ENCODE assay signal across 8 cellular contexts in genomic region chr1:150515328-150516049, GRCh38. TPM values are rescaled to one million over a fixed set of nuclear protein-coding genes. Genes with fewer than 3 reads are reported as not detected.
DNase-seq lines count a peak whose midpoint lies in the region; ATAC-seq, FAIRE-seq and TF ChIP-seq lines count a peak whose summit lies in the region.

TSS of gene FALEC (plus strand) at chr1:150515752.

- H2AFZ ChIP-seq in DND-41 (ENCODE audit: low read depth, low read length) (peak within 1 kb of the TSS; percentile 99), Karpas-422 (ENCODE audit: low read length) (peak within 1 kb of the TSS; percentile 82), fibroblast of lung (ENCODE audit: low read length) (peak within 1 kb of the TSS; percentile 84)

- intact Hi-C loops in activated T-helper 1 cell treated with anti-CD3 and anti-CD28 coated beads, Interleukin-12 subunit alpha, Interleukin-12 subunit beta, Interleukin-2, Interleukin-4 antibody, amounts not matched to agents 30 ng/mL and 10 ng/mL and 1 ng/mL, durations not matched to agents 14 hours and 24 hours and 36 hours (cut with micrococcal nuclease): loop anchor here (1.0 to 2.0 kb wide), 5 partner anchors 28 to 260 kb away; partner anchors contain the start of genes ADAMTSL4, RPRD2 and TARS2

- TF ChIP-seq CTCF in DND-41 (IDR thresholded peaks at IDR 0.05; ENCODE audit: borderline replicate concordance, extremely low read depth, low read length, poor library complexity, severe bottlenecking): no peak
- TF ChIP-seq CTCF in fibroblast of lung (conservative IDR thresholded peaks at IDR 0.05 in 1 of 2, IDR thresholded peaks at IDR 0.05 in 1 of 2; ENCODE audit: low read depth in 1 of 2, low read length in 2 of 2): no peak

- H3K4me1 Mint-ChIP-seq in activated T-helper 1 cell treated with anti-CD3 and anti-CD28 coated beads, Interleukin-12 subunit alpha, Interleukin-12 subunit beta, Interleukin-2, Interleukin-4 antibody, amounts not matched to agents 30 ng/mL and 10 ng/mL and 1 ng/mL, durations not matched to agents 14 hours and 24 hours and 36 hours (ENCODE audit: low read depth): peaks cover 16% of the 10 kb centered on the region
- peaks cover 12 to 22% (median 19%) of the 10 kb centered on the region in 4 donors for H3K4me1 Mint-ChIP-seq in naive thymus-derived CD8-positive, alpha-beta T cell
- H3K4me1 Mint-ChIP-seq in stimulated activated naive B cell treated with anti-CD40 and anti-IgM and Interleukin-4, amounts not matched to agents 10 μg/mL and 1 μg/mL and 100 μg/mL, for 72 hours: peaks cover 29 to 47% of the 10 kb centered on the region in 2 donors

- H3K4me1 ChIP-seq in DND-41 (ENCODE audit: insufficient read depth, low read length) (peaks cover 16% of the 10 kb centered on the region), Karpas-422 (ENCODE audit: low read length) (peaks cover 29% of the 10 kb centered on the region), fibroblast of lung (ENCODE audit: control insufficient read depth, extremely low read depth, insufficient read depth, low read length) (peaks cover 17% of the 10 kb centered on the region)

- H3K27me3 ChIP-seq in DND-41 (ENCODE audit: insufficient read depth, low read length, poor library complexity): no peaks in the 10 kb centered on the region
- no peaks in the 10 kb centered on the region for H3K27me3 ChIP-seq in Karpas-422 (ENCODE audit: low read length)
- no peaks in the 10 kb centered on the region for H3K27me3 ChIP-seq in fibroblast of lung (ENCODE audit: control insufficient read depth, insufficient read depth, low read length)

- H3K9me2 ChIP-seq in Karpas-422 (replicated peaks; ENCODE audit: insufficient read depth, low read length): no peaks in the 10 kb centered on the region

- peak; percentile 99 for ATAC-seq in DND-41 (ENCODE audit: insufficient read depth, low read depth)
- ATAC-seq in GM21825 (IDR thresholded peaks at IDR 0.05; ENCODE audit: unreplicated experiment): peak; percentile 93
- ATAC-seq in naive thymus-derived CD8-positive, alpha-beta T cell: peak; percentile 98
- peak; percentile 95 to 97 for ATAC-seq in stimulated activated naive B cell treated with anti-CD40 and anti-IgM and Interleukin-4, amounts not matched to agents 10 μg/mL and 1 μg/mL and 100 μg/mL, for 72 hours (replicated peaks)

- H3K4me2 ChIP-seq in DND-41 (ENCODE audit: insufficient read depth, low read length): peak within 1 kb of the TSS; percentile 94
- H3K4me2 ChIP-seq in Karpas-422 (ENCODE audit: low read depth, low read length, poor library complexity, severe bottlenecking): peak within 1 kb of the TSS; percentile 76
- peak within 1 kb of the TSS; percentile 98 for H3K4me2 ChIP-seq in fibroblast of lung (ENCODE audit: extremely low read depth, insufficient read depth, low read length)

- FAIRE-seq in RCC 7860 (lab: Jason Lieb, UNC): peak; percentile 26

- no peaks in the 10 kb centered on the region for H3K9me3 ChIP-seq in DND-41 (ENCODE audit: insufficient read depth, low read length, severe bottlenecking)
- H3K9me3 ChIP-seq in Karpas-422 (ENCODE audit: low read length): no peaks in the 10 kb centered on the region
- H3K9me3 ChIP-seq in fibroblast of lung (ENCODE audit: control insufficient read depth, insufficient read depth, low read depth, low read length): no peaks in the 10 kb centered on the region

- H3K9me3 Mint-ChIP-seq in activated T-helper 1 cell treated with anti-CD3 and anti-CD28 coated beads, Interleukin-12 subunit alpha, Interleukin-12 subunit beta, Interleukin-2, Interleukin-4 antibody, amounts not matched to agents 30 ng/mL and 10 ng/mL and 1 ng/mL, durations not matched to agents 14 hours and 24 hours and 36 hours: no peaks in the 10 kb centered on the region
- H3K9me3 Mint-ChIP-seq in naive thymus-derived CD8-positive, alpha-beta T cell: no peaks in the 10 kb centered on the region
- no peaks in the 10 kb centered on the region for H3K9me3 Mint-ChIP-seq in stimulated activated naive B cell treated with anti-CD40 and anti-IgM and Interleukin-4, amounts not matched to agents 10 μg/mL and 1 μg/mL and 100 μg/mL, for 72 hours

- H3K4me3 ChIP-seq in DND-41 (ENCODE audit: low read depth in 1 of 2, low read length in 2 of 2) (peak within 1 kb of the TSS; percentile 38 to 94; a peak in 3 of 4 replicates), Karpas-422 (ENCODE audit: low read length) (peak within 1 kb of the TSS; percentile 67), fibroblast of lung (replicated peaks in 1 of 4; ENCODE audit: control extremely low read depth in 1 of 4, insufficient read depth in 1 of 4, low read depth in 3 of 4, low read length in 4 of 4) (peak within 1 kb of the TSS; percentile 53 to 73 (median 62))

- no peaks in the 10 kb centered on the region for H4K20me1 ChIP-seq in DND-41 (ENCODE audit: insufficient read depth, low read length)
- H4K20me1 ChIP-seq in Karpas-422 (ENCODE audit: insufficient read depth, low read depth, low read length): no peaks in the 10 kb centered on the region
- no peaks in the 10 kb centered on the region for H4K20me1 ChIP-seq in fibroblast of lung (ENCODE audit: control insufficient read depth, extremely low read depth, insufficient read depth, low read length)

- H3K9ac ChIP-seq in DND-41 (ENCODE audit: low read depth, low read length) (peak within 1 kb of the TSS; percentile 72), Karpas-422 (ENCODE audit: low read length) (peak within 1 kb of the TSS; percentile 65), fibroblast of lung (ENCODE audit: insufficient read depth, low read length) (peak within 1 kb of the TSS; percentile 72)

- peak; percentile 91 for DNase-seq in DND-41
- DNase-seq in Karpas-422: peak; percentile 97
- peak; percentile 92 for DNase-seq in RCC 7860 (ENCODE audit: low spot score)
- DNase-seq in activated T-helper 1 cell treated with anti-CD3 and anti-CD28 coated beads, Interleukin-12 subunit alpha, Interleukin-12 subunit beta, Interleukin-2, Interleukin-4 antibody, amounts not matched to agents 30 ng/mL and 10 ng/mL and 1 ng/mL, durations not matched to agents 14 hours and 24 hours and 36 hours (ENCODE audit: low spot score): peak; percentile 93
- peak; percentile 94 to 95 for DNase-seq in fibroblast of lung (ENCODE audit: low read depth in 2 of 2)
- DNase-seq in naive thymus-derived CD8-positive, alpha-beta T cell: peak; percentile 81 to 93 (median 88)
- peak; percentile 94 for DNase-seq in stimulated activated naive B cell treated with anti-CD40 and anti-IgM and Interleukin-4, amounts not matched to agents 10 μg/mL and 1 μg/mL and 100 μg/mL, for 72 hours

- POLR2A ChIA-PET in naive thymus-derived CD8-positive, alpha-beta T cell (lab: Charles Lee): interaction anchor here (0.8 to 2.4 kb wide), 12 partner anchors 10 to 297 kb away, joined by 3 to 13 read pairs (median 6); partner anchors contain the start of genes ENSA, MCL1, RPRD2 and TARS2

- H3K27ac ChIP-seq in DND-41 (ENCODE audit: low read length) (peak within 1 kb of the TSS; percentile 67), Karpas-422 (ENCODE audit: low read length) (no peak within 1 kb of the TSS), fibroblast of lung (ENCODE audit: insufficient read depth, low read length) (peak within 1 kb of the TSS; percentile 60)

- H3K79me2 ChIP-seq in DND-41 (ENCODE audit: insufficient read depth, low read length) (no peaks in the 10 kb centered on the region), Karpas-422 (ENCODE audit: low read length) (no peaks in the 10 kb centered on the region), fibroblast of lung (ENCODE audit: control insufficient read depth, insufficient read depth, low read length) (no peaks in the 10 kb centered on the region)

- H3K36me3 ChIP-seq in DND-41 (ENCODE audit: insufficient read depth, low read length) (no peaks in the 10 kb centered on the region), Karpas-422 (ENCODE audit: insufficient read depth, low read length) (no peaks in the 10 kb centered on the region), fibroblast of lung (ENCODE audit: control insufficient read depth, insufficient read depth, low read length) (peaks cover 15% of the 10 kb centered on the region)

- no peaks in the 10 kb centered on the region for H3K27me3 Mint-ChIP-seq in activated T-helper 1 cell treated with anti-CD3 and anti-CD28 coated beads, Interleukin-12 subunit alpha, Interleukin-12 subunit beta, Interleukin-2, Interleukin-4 antibody, amounts not matched to agents 30 ng/mL and 10 ng/mL and 1 ng/mL, durations not matched to agents 14 hours and 24 hours and 36 hours (ENCODE audit: insufficient read depth)
- H3K27me3 Mint-ChIP-seq in naive thymus-derived CD8-positive, alpha-beta T cell: no peaks in the 10 kb centered on the region
- H3K27me3 Mint-ChIP-seq in stimulated activated naive B cell treated with anti-CD40 and anti-IgM and Interleukin-4, amounts not matched to agents 10 μg/mL and 1 μg/mL and 100 μg/mL, for 72 hours: no peaks in the 10 kb centered on the region

- H3K36me3 Mint-ChIP-seq in activated T-helper 1 cell treated with anti-CD3 and anti-CD28 coated beads, Interleukin-12 subunit alpha, Interleukin-12 subunit beta, Interleukin-2, Interleukin-4 antibody, amounts not matched to agents 30 ng/mL and 10 ng/mL and 1 ng/mL, durations not matched to agents 14 hours and 24 hours and 36 hours (ENCODE audit: low read depth): peaks cover 6% of the 10 kb centered on the region
- H3K36me3 Mint-ChIP-seq in naive thymus-derived CD8-positive, alpha-beta T cell: peaks cover 0 to 2% (median 0%) of the 10 kb centered on the region in 3 donors
- peaks cover 24% of the 10 kb centered on the region in 2 donors for H3K36me3 Mint-ChIP-seq in stimulated activated naive B cell treated with anti-CD40 and anti-IgM and Interleukin-4, amounts not matched to agents 10 μg/mL and 1 μg/mL and 100 μg/mL, for 72 hours

- H3K27ac Mint-ChIP-seq in activated T-helper 1 cell treated with anti-CD3 and anti-CD28 coated beads, Interleukin-12 subunit alpha, Interleukin-12 subunit beta, Interleukin-2, Interleukin-4 antibody, amounts not matched to agents 30 ng/mL and 10 ng/mL and 1 ng/mL, durations not matched to agents 14 hours and 24 hours and 36 hours: peak within 1 kb of the TSS; percentile 83
- H3K27ac Mint-ChIP-seq in naive thymus-derived CD8-positive, alpha-beta T cell: peak within 1 kb of the TSS; percentile 48 to 95 (median 87)
- peak within 1 kb of the TSS; percentile 94 for H3K27ac Mint-ChIP-seq in stimulated activated naive B cell treated with anti-CD40 and anti-IgM and Interleukin-4, amounts not matched to agents 10 μg/mL and 1 μg/mL and 100 μg/mL, for 72 hours

- peak within 1 kb of the TSS; percentile 79 for H3K4me3 Mint-ChIP-seq in activated T-helper 1 cell treated with anti-CD3 and anti-CD28 coated beads, Interleukin-12 subunit alpha, Interleukin-12 subunit beta, Interleukin-2, Interleukin-4 antibody, amounts not matched to agents 30 ng/mL and 10 ng/mL and 1 ng/mL, durations not matched to agents 14 hours and 24 hours and 36 hours
- H3K4me3 Mint-ChIP-seq in naive thymus-derived CD8-positive, alpha-beta T cell: peak within 1 kb of the TSS; percentile 89 to 94 (median 93)
- H3K4me3 Mint-ChIP-seq in stimulated activated naive B cell treated with anti-CD40 and anti-IgM and Interleukin-4, amounts not matched to agents 10 μg/mL and 1 μg/mL and 100 μg/mL, for 72 hours: peak within 1 kb of the TSS; percentile 94 to 99

RNA-seq across cellular contexts. Expression of gene FALEC, which starts in this region (rescaled TPM):
- total RNA-seq in Karpas-422 (2014; rRNA removed; shearing (Covaris generic); ENCODE audit: low replicate concordance): 0.54 TPM in 1 of 2 replicates, not detected in the other
- total RNA-seq in activated T-helper 1 cell treated with anti-CD3 and anti-CD28 coated beads, Interleukin-12 subunit alpha, Interleukin-12 subunit beta, Interleukin-2, Interleukin-4 antibody, amounts not matched to agents 30 ng/mL and 10 ng/mL and 1 ng/mL, durations not matched to agents 14 hours and 24 hours and 36 hours: not detected in 2 replicates
- 0.83 and 1.0 TPM in 2 replicates for total RNA-seq in fibroblast of lung
- 0.15 TPM in 1 of 2 replicates, not detected in the other for polyA plus RNA-seq in fibroblast of lung
- not detected in 2 replicates for polyA plus RNA-seq in fibroblast of lung (2012)
- polyA minus RNA-seq in fibroblast of lung (ENCODE audit: low replicate concordance): not detected in 2 replicates
- total RNA-seq in naive thymus-derived CD8-positive, alpha-beta T cell: 1 to 10 TPM in 1 of 2 experiments, not detected in 1; 1.9 TPM
- polyA plus RNA-seq in naive thymus-derived CD8-positive, alpha-beta T cell: 1 to 10 TPM in 1 of 3 donors, under 1 TPM in 1, not detected in 1; 0.38 to 1.3 TPM

Comparison
In these comparisons a context has a peak if more than half of its experiments do, and no peak if none do; other contexts are left out.
1. Peak in DNase-seq, H3K4me3 ChIP-seq, H3K9ac ChIP-seq and H3K4me2 ChIP-seq in Karpas-422; RNA of the gene not detected or under 1 TPM.
2. Peak in DNase-seq in activated T-helper 1 cell treated with anti-CD3 and anti-CD28 coated beads, Interleukin-12 subunit alpha, Interleukin-12 subunit beta, Interleukin-2, Interleukin-4 antibody, amounts not matched to agents 30 ng/mL and 10 ng/mL and 1 ng/mL, durations not matched to agents 14 hours and 24 hours and 36 hours; RNA of the gene not detected or under 1 TPM.